ENCODE assay signal across 21 cellular contexts in genomic region chr2:43067254-43068052, GRCh38.
A peak's percentile ranks its signal among the peaks of the same experiment; 100 is the strongest.
DNase-seq lines count a peak whose midpoint lies in the region; TF ChIP-seq lines count a peak whose summit lies in the region.
"Had no signal": no experiment of that assay in that cellular context is flagged by ENCODE, and none has a peak within 500 bp of the region (broad histone marks: within the 10 kb centered on the region; RNA-seq: fewer than 3 reads in every experiment).

No MANE protein-coding gene starts in this region.

- H3K27ac ChIP-seq in caudate nucleus (ENCODE audit: low read depth, low read length) (peak overlapping the region; percentile 44), mesendoderm (ENCODE audit: low read depth, low read length) (no peak overlapping the region), tibial artery (no peak overlapping the region)
- H3K27ac ChIP-seq: ascending aorta had no signal

- no peak overlapping the region for H2BK5ac ChIP-seq in mesendoderm (ENCODE audit: low read length)

- H2BK15ac ChIP-seq in mesendoderm (replicated peaks; ENCODE audit: low read depth), result no peak overlapping the region

- no peak overlapping the region for H3K4me2 ChIP-seq in mesendoderm (ENCODE audit: low read length)
- H3K4me2 ChIP-seq: smooth muscle cell had no signal

- H3K4me1 ChIP-seq in mesendoderm (ENCODE audit: control insufficient read depth, low read depth, low read length), result no peaks in the 10 kb centered on the region
- peaks cover 0 to 29% (median 26%) of the 10 kb centered on the region in 4 donors for H3K4me1 ChIP-seq in tibial artery

- no peaks in the 10 kb centered on the region for H3K79me2 ChIP-seq in mesendoderm (ENCODE audit: control insufficient read depth, insufficient read depth, low read length)

- peak overlapping the region; percentile 78 for H3K56ac ChIP-seq in mesendoderm (ENCODE audit: low read length)

- H4K5ac ChIP-seq in mesendoderm (ENCODE audit: low read length), result no peak overlapping the region

- H4K8ac ChIP-seq in mesendoderm (ENCODE audit: low read depth, low read length), result no peak overlapping the region

- H3K9ac ChIP-seq in mesendoderm (ENCODE audit: low read length), result peak overlapping the region; percentile 34

- H3K27me3 ChIP-seq in mesendoderm (ENCODE audit: insufficient read depth, low read length, poor library complexity), result no peaks in the 10 kb centered on the region
- H3K27me3 ChIP-seq in tibial artery, result no peaks in the 10 kb centered on the region
- H3K27me3 ChIP-seq: ascending aorta, thyroid gland had no signal

- TF ChIP-seq CTCF in tibial artery (IDR thresholded peaks at IDR 0.05), result no peak

- H3K18ac ChIP-seq in mesendoderm (ENCODE audit: low read length), result peak overlapping the region; percentile 69

- H3K9me3 ChIP-seq in tibial artery, result no peaks in the 10 kb centered on the region
- H3K9me3 ChIP-seq: ascending aorta, thyroid gland had no signal

- DNase-seq in activated effector memory CD4-positive, alpha-beta T cell treated with anti-CD3 and anti-CD28 coated beads, Interleukin-2, amount 50 U/mL, for 16 hours, result peak; percentile 36
- no peak for DNase-seq in activated effector memory CD4-positive, alpha-beta T cell treated with Interleukin-2 at 50 U/mL for 16 hours
- no peak for DNase-seq in caudate nucleus (lab: John Stamatoyannopoulos, UW)
- no peak for DNase-seq in mesendoderm
- peak; percentile 7 to 59 for DNase-seq in tibial artery
- no peak for DNase-seq in activated CD4-positive, alpha-beta T cell treated with anti-CD3 and anti-CD28 coated beads for 1 hour
- no peak for DNase-seq in RPMI8226
- DNase-seq in T-helper 1 cell, result no peak
- DNase-seq: activated B cell treated with CpG ODN at 0.5 μM for 24 hours; activated CD8-positive, alpha-beta memory T cell treated with anti-CD3 and anti-CD28 coated beads for 24 hours; activated gamma-delta T cell; CD4-positive, CD25-positive, alpha-beta regulatory T cell; cortex of kidney; DMS79; KBM-7; midbrain; NCI-H1092; T-helper 17 cell; thyroid gland had no signal

- H3K4me3 ChIP-seq in mesendoderm (ENCODE audit: low read length) (no peak overlapping the region), tibial artery (no peak overlapping the region)
- H3K4me3 ChIP-seq: ascending aorta, smooth muscle cell, thyroid gland had no signal

- no peak overlapping the region for H3K4ac ChIP-seq in mesendoderm (ENCODE audit: low read depth, low read length)

- H3K23ac ChIP-seq in mesendoderm (ENCODE audit: low read length), result no peak overlapping the region

- no peak overlapping the region for H2AK5ac ChIP-seq in mesendoderm (ENCODE audit: low read length)

- no CpG with 5 or more reads among the region's 14 CpGs for WGBS in mesendoderm (ENCODE audit: extremely low coverage, insufficient coverage, low lambda C conversion rate)

- H3K36me3 ChIP-seq in mesendoderm (ENCODE audit: control insufficient read depth, insufficient read depth, low read length) (no peaks in the 10 kb centered on the region), tibial artery (no peaks in the 10 kb centered on the region)
- H3K36me3 ChIP-seq: ascending aorta, thyroid gland had no signal

- intact Hi-C loops in tibial artery (cut with DNase I; ENCODE audit: low total_unique reads), result no loop called here

- no peak overlapping the region for H2BK120ac ChIP-seq in mesendoderm (ENCODE audit: low read depth, low read length)

- H3K79me1 ChIP-seq in mesendoderm (ENCODE audit: low read length), result no peaks in the 10 kb centered on the region

Comparison
In these comparisons a context has a peak if more than half of its experiments do, and no peak if none do; other contexts are left out.
1. DNase-seq: peak in activated effector memory CD4-positive, alpha-beta T cell treated with anti-CD3 and anti-CD28 coated beads, Interleukin-2, amount 50 U/mL, for 16 hours (single experiment) and tibial artery (2 of 2); none in activated effector memory CD4-positive, alpha-beta T cell treated with Interleukin-2 at 50 U/mL for 16 hours (single experiment), caudate nucleus (0 of 61), mesendoderm (single experiment), activated CD4-positive, alpha-beta T cell treated with anti-CD3 and anti-CD28 coated beads for 1 hour (single experiment), RPMI8226 (single experiment) and T-helper 1 cell (0 of 5).